9 cellular contexts compared by ENCODE assay signal in the genomic region with DNA sequence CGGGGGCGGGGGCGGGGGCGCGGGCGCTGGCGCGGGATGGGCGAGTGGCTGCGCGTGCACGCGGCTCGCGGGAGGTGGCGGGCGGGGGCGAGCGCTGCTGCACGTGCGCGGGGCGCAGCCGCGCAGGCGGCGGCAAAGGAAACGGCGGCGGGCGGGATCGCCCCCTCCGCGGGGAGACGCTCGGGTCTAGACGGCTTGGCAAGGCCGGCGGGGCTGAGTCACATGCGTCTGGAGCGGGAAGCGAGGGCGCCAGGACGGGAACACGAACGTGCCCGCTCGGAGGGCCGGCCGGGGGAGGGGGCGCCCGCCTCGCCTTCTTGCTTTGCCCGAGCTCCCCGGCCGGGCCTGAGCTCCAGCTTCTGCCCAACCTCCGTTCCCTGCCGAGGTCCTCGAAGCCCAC. TPM values are rescaled to one million over a fixed set of nuclear protein-coding genes. Genes with fewer than 3 reads are reported as not detected.
A peak's percentile ranks its signal among the peaks of the same experiment; 100 is the strongest.
DNase-seq lines count a peak whose midpoint lies in the region; FAIRE-seq and TF ChIP-seq lines count a peak whose summit lies in the region.
"Had no signal": no experiment of that assay in that cellular context is flagged by ENCODE, and none has a peak within 500 bp of the region (broad histone marks: within the 10 kb centered on the region; RNA-seq: fewer than 3 reads in every experiment).

No MANE protein-coding gene starts in this region.

- peak overlapping the region; percentile 22 for H3K4me3 ChIP-seq in effector memory CD4-positive, alpha-beta T cell (ENCODE audit: insufficient read depth, low read depth, low read length, poor library complexity, severe bottlenecking)
- H3K4me3 ChIP-seq in osteoblast (ENCODE audit: insufficient read depth, low read length) (peak overlapping the region; percentile 23), uterus (peak overlapping the region in 1 of 2 donors; percentile 29)
- H3K4me3 ChIP-seq: cardiac muscle cell had no signal

- H2AFZ ChIP-seq in osteoblast (ENCODE audit: low read length): no peak overlapping the region

- H4K20me1 ChIP-seq in osteoblast (ENCODE audit: insufficient read depth, low read length): no peaks in the 10 kb centered on the region

- no peaks in the 10 kb centered on the region for H3K79me2 ChIP-seq in osteoblast (ENCODE audit: insufficient read depth, low read length)

- H3K27ac ChIP-seq in effector memory CD4-positive, alpha-beta T cell (ENCODE audit: insufficient read depth, low read length, poor library complexity, severe bottlenecking): peak overlapping the region; percentile 25
- H3K27ac ChIP-seq in osteoblast (ENCODE audit: low read depth, low read length) (no peak overlapping the region), uterus (peak overlapping the region; percentile 54 to 70)
- H3K27ac ChIP-seq: cardiac muscle cell had no signal

- TF ChIP-seq CTCF in osteoblast (IDR thresholded peaks at IDR 0.05; ENCODE audit: extremely low read depth, low read depth, low read length) (no peak), uterus (IDR thresholded peaks at IDR 0.05) (no peak), D721Med (IDR thresholded peaks at IDR 0.05; ENCODE audit: insufficient read depth, missing control alignments) (no peak)

- peak in 1 of 2 donors; percentile 22 for TF ChIP-seq POLR2A in uterus (IDR thresholded peaks at IDR 0.05)

- FAIRE-seq in D721Med (lab: Jason Lieb, UNC): no peak

- H3K36me3 ChIP-seq in effector memory CD4-positive, alpha-beta T cell (ENCODE audit: control insufficient read depth, insufficient read depth, low read length): no peaks in the 10 kb centered on the region
- no peaks in the 10 kb centered on the region for H3K36me3 ChIP-seq in osteoblast (ENCODE audit: insufficient read depth, low read length)
- H3K36me3 ChIP-seq in uterus: no peaks in the 10 kb centered on the region
- H3K36me3 ChIP-seq: cardiac muscle cell had no signal

- no peaks in the 10 kb centered on the region for H3K27me3 ChIP-seq in effector memory CD4-positive, alpha-beta T cell (replicated peaks; ENCODE audit: control insufficient read depth, insufficient read depth, low read length, poor library complexity, severe bottlenecking)
- H3K27me3 ChIP-seq in osteoblast (ENCODE audit: insufficient read depth, low read length) (no peaks in the 10 kb centered on the region), uterus (no peaks in the 10 kb centered on the region)
- H3K27me3 ChIP-seq: cardiac muscle cell had no signal

- H3K4me1 ChIP-seq in effector memory CD4-positive, alpha-beta T cell (ENCODE audit: control insufficient read depth, insufficient read depth, low read length, poor library complexity, severe bottlenecking): peaks cover 3% of the 10 kb centered on the region
- H3K4me1 ChIP-seq in osteoblast (ENCODE audit: insufficient read depth, low read length) (peaks cover 42% of the 10 kb centered on the region), uterus (peaks cover 0 to 6% of the 10 kb centered on the region in 2 donors)

- intact Hi-C loops in uterus (cut with DNase I; ENCODE audit: low total_unique reads): no loop called here

- DNase-seq in GM03348 (ENCODE audit: low spot score) (peak; percentile 80), osteoblast (ENCODE audit: insufficient read length, low spot score, missing footprints) (peak; percentile 95), uterus (peak; percentile 77 to 79), DMS114 treated with DMSO at 0.1 percent for 48 hours (lab: John Stamatoyannopoulos, UW; ENCODE audit: unreplicated experiment) (no peak), cerebellar cortex (ENCODE audit: low spot score) (no peak), D721Med (ENCODE audit: insufficient read length, low spot score) (no peak)
- DNase-seq in activated CD4-positive, alpha-beta T cell treated with anti-CD3 and anti-CD28 coated beads for 48 hours: peak; percentile 48
- peak; percentile 34 to 41 (median 37) for DNase-seq in effector memory CD4-positive, alpha-beta T cell

- H3K4me2 ChIP-seq in osteoblast (ENCODE audit: insufficient read depth, low read length): peak overlapping the region; percentile 43

- H3K9me3 ChIP-seq in effector memory CD4-positive, alpha-beta T cell (ENCODE audit: control insufficient read depth, low read length): no peaks in the 10 kb centered on the region
- no peaks in the 10 kb centered on the region for H3K9me3 ChIP-seq in osteoblast (ENCODE audit: low read depth, low read length)
- no peaks in the 10 kb centered on the region for H3K9me3 ChIP-seq in uterus

RNA-seq across cellular contexts. Expression of gene HAUS7, which starts 4.3 kb away (rescaled TPM):
- 8.3 and 14.1 TPM in 2 replicates for total RNA-seq in osteoblast
- total RNA-seq in uterus: 10 to 100 TPM in 3 of 4 donors, 1 to 10 TPM in 1; 5.1 to 34.4 (median 27.1) TPM

RNA-seq across cellular contexts. Expression of gene BGN, which starts 20.1 kb away (rescaled TPM):
- total RNA-seq in osteoblast (139 and 210 TPM in 2 replicates), uterus (10 to 100 TPM; 36.8 to 91.5 (median 50.0) TPM)

RNA-seq across cellular contexts. Expression of gene TREX2, which starts 28.9 kb away (rescaled TPM):
- total RNA-seq in osteoblast: 3.3 and 3.5 TPM in 2 replicates
- 1 to 10 TPM in 3 of 4 donors, not detected in 1; 1.4 to 3.2 (median 2.9) TPM for total RNA-seq in uterus

RNA-seq across cellular contexts. Expression of gene ATP2B3, which starts 42.7 kb away (rescaled TPM):
- under 0.01 TPM in 1 of 2 replicates, not detected in the other for total RNA-seq in osteoblast
- 1 to 10 TPM in 1 of 4 donors, under 1 TPM in 1, not detected in 2; 0.09 to 3.5 TPM for total RNA-seq in uterus

Comparison
In these comparisons a context has a peak if more than half of its experiments do, and no peak if none do; other contexts are left out.
1. DNase-seq: peak in GM03348 (single experiment), activated CD4-positive, alpha-beta T cell treated with anti-CD3 and anti-CD28 coated beads for 48 hours (single experiment), effector memory CD4-positive, alpha-beta T cell (3 of 3), osteoblast (single experiment) and uterus (2 of 2); none in DMS114 treated with DMSO at 0.1 percent for 48 hours (single experiment), cerebellar cortex (single experiment) and D721Med (single experiment).